1 cellular context compared by ENCODE assay signal in genomic region chr16:72878301-72879269, GRCh38.
TF ChIP-seq lines count a peak whose summit lies in the region.

No MANE protein-coding gene starts in this region.

TF ChIP-seq in HepG2, 621 proteins besides CTCF, POLR2A, EP300 and RAD21 (continued from another document and continues in another):
- no peak; the same call in 1 of the 2 replicates for TF ChIP-seq ZNF574 (CRISPR knock-in tag; IDR thresholded peaks at IDR 0.05)
- TF ChIP-seq TBP (CRISPR knock-in tag; IDR thresholded peaks at IDR 0.05) = no peak
- no peak for TF ChIP-seq ATAD3A (CRISPR knock-in tag; IDR thresholded peaks at IDR 0.05)
- no peak for TF ChIP-seq TMF1 (CRISPR knock-in tag; IDR thresholded peaks at IDR 0.05; ENCODE audit: low read depth)
- no peak; the same call in 1 of the 2 replicates for TF ChIP-seq ZNF335 (CRISPR knock-in tag; IDR thresholded peaks at IDR 0.05)
- TF ChIP-seq MIER3 (CRISPR knock-in tag; IDR thresholded peaks at IDR 0.05; ENCODE audit: borderline replicate concordance) = 0 out of 2 replicates have a peak, but pooled peaks have one; percentile 24
- peak; percentile 84; the same call in 1 of the 2 replicates for TF ChIP-seq ZNF383 (CRISPR knock-in tag; IDR thresholded peaks at IDR 0.05; ENCODE audit: borderline replicate concordance)
- no peak for TF ChIP-seq ZNF33B (CRISPR knock-in tag; IDR thresholded peaks at IDR 0.05)
- TF ChIP-seq RBM39 (IDR thresholded peaks at IDR 0.05; ENCODE audit: low read depth, low read length, poor library complexity, severe bottlenecking) = no peak
- TF ChIP-seq TBL1XR1 (IDR thresholded peaks at IDR 0.05; ENCODE audit: borderline replicate concordance, low read length, partially characterized antibody) = no peak
- no peak for TF ChIP-seq GFI1 (CRISPR knock-in tag; IDR thresholded peaks at IDR 0.05; ENCODE audit: borderline replicate concordance)
- TF ChIP-seq POGK (CRISPR knock-in tag; conservative IDR thresholded peaks at IDR 0.05) = 0 out of 2 replicates have a peak, but pooled peaks have one; percentile 22
- no peak for TF ChIP-seq SOX6 (IDR thresholded peaks at IDR 0.05)
- peak; percentile 49 for TF ChIP-seq SOX6 (CRISPR knock-in tag; IDR thresholded peaks at IDR 0.05)
- TF ChIP-seq SRF (IDR thresholded peaks at IDR 0.05; ENCODE audit: low read depth, low read length) = no peak
- peak; percentile 33; the same call in 1 of the 2 replicates for TF ChIP-seq ATF5 (CRISPR knock-in tag; IDR thresholded peaks at IDR 0.05; ENCODE audit: low read depth)
- TF ChIP-seq EZH2 (conservative IDR thresholded peaks at IDR 0.05; ENCODE audit: low read depth, low read length) = no peak
- TF ChIP-seq ZKSCAN1 (IDR thresholded peaks at IDR 0.05; ENCODE audit: low read length) = no peak
- TF ChIP-seq ZNF607 (CRISPR knock-in tag; IDR thresholded peaks at IDR 0.05; ENCODE audit: borderline replicate concordance) = no peak
- peak; percentile 51; the same call in 1 of the 2 replicates for TF ChIP-seq CEBPB (IDR thresholded peaks at IDR 0.05; ENCODE audit: borderline replicate concordance, low read depth, low read length)
- peak; percentile 18; the same call in 1 of the 2 replicates for TF ChIP-seq HDAC1 (CRISPR knock-in tag; IDR thresholded peaks at IDR 0.05)
- TF ChIP-seq ZNF281 (CRISPR knock-in tag; IDR thresholded peaks at IDR 0.05; ENCODE audit: borderline replicate concordance) = no peak; the same call in 1 of the 2 replicates
- TF ChIP-seq POLR2AphosphoS2 (IDR thresholded peaks at IDR 0.05; ENCODE audit: low read depth, low read length) = no peak
- no peak for TF ChIP-seq NFE2L1 (CRISPR knock-in tag; IDR thresholded peaks at IDR 0.05; ENCODE audit: borderline replicate concordance)
- no peak for TF ChIP-seq NPAS2 (CRISPR knock-in tag; IDR thresholded peaks at IDR 0.05; ENCODE audit: borderline replicate concordance)
- TF ChIP-seq PITX1 (CRISPR knock-in tag; IDR thresholded peaks at IDR 0.05) = peak; percentile 57; the same call in 1 of the 2 replicates
- TF ChIP-seq ESRRA (CRISPR knock-in tag; IDR thresholded peaks at IDR 0.05; ENCODE audit: low read depth) = no peak
- TF ChIP-seq ZFAT (CRISPR knock-in tag; conservative IDR thresholded peaks at IDR 0.05) = no peak
- peak; percentile 71 for TF ChIP-seq DMAP1 (CRISPR knock-in tag; IDR thresholded peaks at IDR 0.05)
- no peak for TF ChIP-seq ZNF326 (CRISPR knock-in tag; IDR thresholded peaks at IDR 0.05; ENCODE audit: borderline replicate concordance)
- no peak for TF ChIP-seq ZNF337 (CRISPR knock-in tag; IDR thresholded peaks at IDR 0.05; ENCODE audit: borderline replicate concordance, low read depth)
- no peak for TF ChIP-seq ZNF101 (CRISPR knock-in tag; IDR thresholded peaks at IDR 0.05; ENCODE audit: borderline replicate concordance, low read depth)
- TF ChIP-seq ZNF136 (CRISPR knock-in tag; IDR thresholded peaks at IDR 0.05; ENCODE audit: low read depth) = no peak
- no peak for TF ChIP-seq ZNF264 (CRISPR knock-in tag; IDR thresholded peaks at IDR 0.05)
- TF ChIP-seq ZBTB49 (CRISPR knock-in tag; IDR thresholded peaks at IDR 0.05; ENCODE audit: borderline replicate concordance) = no peak
- TF ChIP-seq ZNF280D (CRISPR knock-in tag; IDR thresholded peaks at IDR 0.05) = no peak
- 0 out of 2 replicates have a peak, but pooled peaks have one; percentile 28 for TF ChIP-seq KLF6 (CRISPR knock-in tag; IDR thresholded peaks at IDR 0.05)
- peak; percentile 47; the same call in 1 of the 2 replicates for TF ChIP-seq ZNF772 (CRISPR knock-in tag; IDR thresholded peaks at IDR 0.05)
- peak; percentile 70; the same call in 1 of the 2 replicates for TF ChIP-seq SMYD3 (CRISPR knock-in tag; IDR thresholded peaks at IDR 0.05)
- peak; percentile 25; the same call in 1 of the 2 replicates for TF ChIP-seq DNMT3B (CRISPR knock-in tag; conservative IDR thresholded peaks at IDR 0.05)
- no peak for TF ChIP-seq ZNF143 (CRISPR knock-in tag; IDR thresholded peaks at IDR 0.05)
- TF ChIP-seq SMC3 (IDR thresholded peaks at IDR 0.05; ENCODE audit: low read length) = no peak
- TF ChIP-seq ZZZ3 (CRISPR knock-in tag; IDR thresholded peaks at IDR 0.05; ENCODE audit: borderline replicate concordance) = no peak
- no peak for TF ChIP-seq ISX (CRISPR knock-in tag; conservative IDR thresholded peaks at IDR 0.05)
- TF ChIP-seq ZNF792 (CRISPR knock-in tag; IDR thresholded peaks at IDR 0.05) = no peak
- no peak for TF ChIP-seq SAFB2 (CRISPR knock-in tag; IDR thresholded peaks at IDR 0.05; ENCODE audit: borderline replicate concordance, low read depth)
- TF ChIP-seq MTA1 (CRISPR knock-in tag; IDR thresholded peaks at IDR 0.05; ENCODE audit: borderline replicate concordance) = peak; percentile 84; the same call in 1 of the 2 replicates
- TF ChIP-seq ZNF713 (CRISPR knock-in tag; IDR thresholded peaks at IDR 0.05) = no peak
- no peak for TF ChIP-seq ZSCAN12 (CRISPR knock-in tag; IDR thresholded peaks at IDR 0.05)
- TF ChIP-seq ARID5B (CRISPR knock-in tag; IDR thresholded peaks at IDR 0.05) = peak; percentile 69; the same call in 1 of the 2 replicates
